Comparison of ENCODE assay signal across 1 cellular context in genomic region chr11:2400069-2400760, GRCh38.
TF ChIP-seq lines count a peak whose summit lies in the region.

Gene TSSC4, plus strand, starts transcription at chr11:2400750. Its CDS starts 1,884 bp downstream, at chr11:2402634.

TF ChIP-seq in GM12878, 131 proteins besides CTCF, POLR2A, EP300 and RAD21 (continued from another document):
- TF ChIP-seq LARP7 (IDR thresholded peaks at IDR 0.05) (peak; percentile 77), FOXK2 (IDR thresholded peaks at IDR 0.05) (peak; percentile 79)
